Comparison of ENCODE assay signal across 16 cellular contexts in genomic region chr5:119412828-119413227, GRCh38.
"Had no signal": no experiment of that assay in that cellular context is flagged by ENCODE, and none has a peak within 500 bp of the region (broad histone marks: within the 10 kb centered on the region; RNA-seq: fewer than 3 reads in every experiment).

No MANE protein-coding gene starts in this region.

- H3K36me3 ChIP-seq: left ventricle myocardium inferior, lower lobe of right lung, neutrophil, right atrium auricular region, tibial nerve had no signal

- H3K36me3 Mint-ChIP-seq: immature natural killer cell; naive thymus-derived CD8-positive, alpha-beta T cell; stimulated activated naive B cell treated with anti-CD40 and anti-IgM and Interleukin-4, amounts not matched to agents 10 μg/mL and 1 μg/mL and 100 μg/mL, for 72 hours had no signal

- H3K27ac Mint-ChIP-seq: stimulated activated naive CD8-positive, alpha-beta T cell treated with anti-CD3 and anti-CD28 coated beads, Interleukin-15, amount 100 ng/mL, for 72 hours had no signal

- H3K9me3 ChIP-seq: left ventricle myocardium inferior, lower lobe of right lung, neutrophil, right atrium auricular region, testis, tibial nerve had no signal

- H3K27ac ChIP-seq: foreskin keratinocyte, left ventricle myocardium inferior, lower lobe of right lung, right atrium auricular region, testis had no signal

- H3K27me3 ChIP-seq: foreskin keratinocyte, neutrophil, right atrium auricular region, testis, tibial nerve had no signal

- H3K27me3 Mint-ChIP-seq: stimulated activated naive B cell treated with anti-CD40 and anti-IgM and Interleukin-4, amounts not matched to agents 10 μg/mL and 1 μg/mL and 100 μg/mL, for 72 hours; stimulated activated naive CD8-positive, alpha-beta T cell treated with anti-CD3 and anti-CD28 coated beads, Interleukin-15, amount 100 ng/mL, for 72 hours had no signal

- H3K4me3 ChIP-seq: right atrium auricular region, testis had no signal

- DNase-seq: dermis blood vessel endothelial cell; foreskin keratinocyte; immature natural killer cell; left ventricle myocardium inferior; lower lobe of right lung; mesenchymal stem cell; posterior cingulate gyrus; small intestine; stimulated activated CD4-positive, alpha-beta T cell treated with anti-CD3 and anti-CD28 coated beads, Interleukin-4, amount 100 ng/mL, for 24 hours; stimulated activated naive B cell treated with anti-CD40 and anti-IgM and Interleukin-4, amounts not matched to agents 10 μg/mL and 1 μg/mL and 100 μg/mL, for 72 hours; stimulated activated naive CD8-positive, alpha-beta T cell treated with anti-CD3 and anti-CD28 coated beads, Interleukin-15, amount 100 ng/mL, for 72 hours; testis had no signal

- H3K4me1 ChIP-seq: testis had no signal

- H3K9me3 Mint-ChIP-seq: immature natural killer cell; naive thymus-derived CD8-positive, alpha-beta T cell; stimulated activated naive CD8-positive, alpha-beta T cell treated with anti-CD3 and anti-CD28 coated beads, Interleukin-15, amount 100 ng/mL, for 72 hours had no signal
